Comparison of ENCODE assay signal across 22 cellular contexts in genomic region chr11:133984828-133985227, GRCh38. TPM values are rescaled to one million over a fixed set of nuclear protein-coding genes. Genes with fewer than 3 reads are reported as not detected.
DNase-seq lines count a peak whose midpoint lies in the region; ATAC-seq, FAIRE-seq and TF ChIP-seq lines count a peak whose summit lies in the region.
"Had no signal": no experiment of that assay in that cellular context is flagged by ENCODE, and none has a peak within 500 bp of the region (broad histone marks: within the 10 kb centered on the region; RNA-seq: fewer than 3 reads in every experiment).

No MANE protein-coding gene starts in this region.

- H3K27ac ChIP-seq in dorsolateral prefrontal cortex = no peak overlapping the region

- peaks cover 50% of the 10 kb centered on the region for H3K27me3 Mint-ChIP-seq in nephron progenitor cell (ENCODE audit: low read depth, poor library complexity)

- peak; percentile 64 for ATAC-seq in GM19035 (IDR thresholded peaks at IDR 0.05; ENCODE audit: unreplicated experiment)
- ATAC-seq in HG02885 (IDR thresholded peaks at IDR 0.05; ENCODE audit: poor library complexity, unreplicated experiment) = peak; percentile 69
- ATAC-seq: HepG2, Panc1 had no signal

- no peaks in the 10 kb centered on the region for H3K36me3 Mint-ChIP-seq in nephron progenitor cell (ENCODE audit: low read depth)

- H3K27ac Mint-ChIP-seq in nephron progenitor cell = peak overlapping the region; percentile 57
- H3K27ac Mint-ChIP-seq: H9 had no signal

- TF ChIP-seq CTCF in nephron progenitor cell (IDR thresholded peaks at IDR 0.05) (no peak), dorsolateral prefrontal cortex (IDR thresholded peaks at IDR 0.05 in 54 of 56, conservative IDR thresholded peaks at IDR 0.05 in 2 of 56; ENCODE audit: low read depth in 1 of 56, partially characterized antibody in 56 of 56) (no peak), GM10266 (IDR thresholded peaks at IDR 0.05; ENCODE audit: control insufficient read depth, insufficient read depth, low read depth, missing control alignments) (no peak)

- no peak for TF ChIP-seq POLR2A in GM12892 (IDR thresholded peaks at IDR 0.05; ENCODE audit: low read depth, low read length)

- H3K4me3 Mint-ChIP-seq in nephron progenitor cell = no peak overlapping the region
- H3K4me3 Mint-ChIP-seq: H9 had no signal

- DNase-seq in GM12892 (ENCODE audit: insufficient read length) = no peak
- no peak for DNase-seq in nephron progenitor cell
- no peak for DNase-seq in kidney glomerular epithelial cell (lab: John Stamatoyannopoulos, UW)
- DNase-seq in activated CD8-positive, alpha-beta memory T cell treated with anti-CD3 and anti-CD28 coated beads, Interleukin-2, amount 50 U/mL, for 4 hours = no peak
- DNase-seq in dorsolateral prefrontal cortex = no peak
- DNase-seq in GM10266 (ENCODE audit: extremely low spot score) = no peak
- DNase-seq: AML-193, DMS79 treated with DMSO at 0.1 percent for 48 hours, H9, KG1, MV-4-11, NCI-H1417, NCI-H187, NCI-H526, Right ventricle myocardium superior, SW 1271, T-helper 2 cell had no signal

- no peaks in the 10 kb centered on the region for H3K9me3 Mint-ChIP-seq in nephron progenitor cell
- H3K9me3 Mint-ChIP-seq: H9 had no signal

- peak; percentile 27 for FAIRE-seq in GM12892 (lab: Jason Lieb, UNC)
- FAIRE-seq: GM19239, HepG2 had no signal

- peaks cover 8% of the 10 kb centered on the region for H3K4me1 Mint-ChIP-seq in nephron progenitor cell

- no peak overlapping the region for H3K4me3 ChIP-seq in dorsolateral prefrontal cortex

- no peaks in the 10 kb centered on the region for H3K27me3 ChIP-seq in dorsolateral prefrontal cortex

- intact Hi-C loops in dorsolateral prefrontal cortex (cut with DNase I) = no loop called here

RNA-seq across cellular contexts. Expression of gene IGSF9B, which starts 28.1 kb away (rescaled TPM):
- polyA plus RNA-seq in GM12892 (2012; ENCODE audit: missing spikeins) = 3.8 TPM
- 100 to 1,000 TPM in 25 of 120 experiments, 10 to 100 TPM in 95; 29.3 to 315 (median 85.3) TPM for total RNA-seq in dorsolateral prefrontal cortex
- total RNA-seq: HepG2 had no signal
- polyA plus RNA-seq: HepG2 had no signal
